ENCODE assay signal across 8 cellular contexts in the genomic region with DNA sequence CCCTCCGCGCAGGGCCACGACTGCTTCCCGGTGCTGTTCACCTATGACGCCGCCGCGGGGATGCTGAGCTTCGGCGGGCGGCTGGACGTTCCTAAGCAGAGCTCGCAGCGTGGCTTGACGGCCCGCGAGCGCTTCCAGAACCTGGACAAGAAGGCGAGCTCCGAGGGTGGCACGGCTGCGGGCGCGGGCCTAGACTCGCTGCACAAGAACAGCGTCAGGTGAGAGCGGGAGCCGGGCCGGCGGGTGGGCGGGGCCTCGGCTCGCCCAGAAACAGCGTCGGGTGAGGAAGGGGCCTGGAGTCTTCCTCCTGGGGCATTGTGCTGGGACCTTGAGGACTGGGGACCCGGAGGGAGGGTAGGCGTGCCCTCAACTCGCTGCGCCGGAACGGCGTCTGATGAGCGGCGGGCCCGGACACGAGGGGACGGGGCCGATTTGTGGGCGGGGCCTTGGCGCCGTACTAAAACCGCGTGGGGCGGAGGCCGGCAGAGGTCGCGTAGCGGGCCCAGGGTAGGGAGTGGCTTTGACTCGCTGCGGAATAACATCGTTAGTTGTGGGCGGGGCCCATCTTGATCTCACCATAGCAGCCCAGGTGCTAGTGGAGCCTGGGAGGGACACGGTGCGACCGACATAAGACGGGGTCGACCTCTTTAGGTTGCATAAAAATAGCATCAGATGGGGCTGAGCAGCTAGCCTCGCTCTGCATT. TPM values are rescaled to one million over a fixed set of nuclear protein-coding genes. Genes with fewer than 3 reads are reported as not detected.
A peak's percentile ranks its signal among the peaks of the same experiment; 100 is the strongest.
DNase-seq lines count a peak whose midpoint lies in the region; ATAC-seq and TF ChIP-seq lines count a peak whose summit lies in the region.

No MANE protein-coding gene starts in this region.

- no peaks in the 10 kb centered on the region for H3K27me3 ChIP-seq in naive thymus-derived CD4-positive, alpha-beta T cell (ENCODE audit: control insufficient read depth in 2 of 2, insufficient read depth in 2 of 2, low read length in 2 of 2)

- H3K9me3 Mint-ChIP-seq in naive thymus-derived CD4-positive, alpha-beta T cell, result peaks cover 0 to 1% (median 0%) of the 10 kb centered on the region in 11 donors

- ATAC-seq in GM21737 (IDR thresholded peaks at IDR 0.05; ENCODE audit: unreplicated experiment), result peak; percentile 46
- peak; percentile 98 for ATAC-seq in naive thymus-derived CD4-positive, alpha-beta T cell
- peak; percentile 79 for ATAC-seq in stimulated activated naive CD8-positive, alpha-beta T cell treated with anti-CD3 and anti-CD28 coated beads, Interleukin-15, Interleukin-2, amounts not matched to agents 100 U/mL and 50 U/mL, for 24 hours

- no peak for TF ChIP-seq CTCF in AG04449 (IDR thresholded peaks at IDR 0.05; ENCODE audit: insufficient read depth, low read length, missing control alignments)

- CTCF ChIA-PET in AG04449 (lab: Yijun Ruan, JAX), result interaction anchor here (1.1 to 1.4 kb wide), 3 partner anchors 11 to 15 kb away, joined by 3 to 4 read pairs (median 3); no protein-coding TSS in a partner anchor
- CTCF ChIA-PET in naive thymus-derived CD4-positive, alpha-beta T cell (lab: Charles Lee), result interaction anchor here (1.5 to 1.6 kb wide), 2 partner anchors 16 to 30 kb away, joined by 3 to 8 read pairs; partner anchors contain the start of genes BUD31 and PDAP1

- POLR2A ChIA-PET in AG04449 (lab: Yijun Ruan, JAX), result interaction anchor here (0.6 to 1.9 kb wide), 4 partner anchors 11 to 994 kb away, joined by 3 to 5 read pairs (median 4); partner anchors contain the start of genes BUD31 and PDAP1
- POLR2A ChIA-PET in naive thymus-derived CD4-positive, alpha-beta T cell (lab: Charles Lee), result interaction anchor here (0.5 to 4.9 kb wide), 12 partner anchors 10 to 106 kb away, joined by 3 to 55 read pairs (median 6); partner anchors contain the start of genes ARPC1A, ARPC1B, BUD31 and CPSF4

- DNase-seq in AG04449 (ENCODE audit: low read depth, low spot score) (no peak), NCI-H345 treated with DMSO at 0.1 percent for 48 hours (lab: John Stamatoyannopoulos, UW; ENCODE audit: unreplicated experiment) (peak; percentile 30), activated T-cell treated with anti-CD3 and anti-CD28 coated beads for 1 hour (ENCODE audit: low read depth) (peak; percentile 68), epithelial cell of prostate (ENCODE audit: low read depth, low spot score) (no peak), MV-4-11 (lab: John Stamatoyannopoulos, UW) (no peak)
- peak; percentile 72 to 87 (median 83) for DNase-seq in naive thymus-derived CD4-positive, alpha-beta T cell
- DNase-seq in stimulated activated naive CD8-positive, alpha-beta T cell treated with anti-CD3 and anti-CD28 coated beads, Interleukin-15, Interleukin-2, amounts not matched to agents 100 U/mL and 50 U/mL, for 24 hours, result peak; percentile 79

- peak overlapping the region; percentile 32 for H3K4me3 ChIP-seq in AG04449 (ENCODE audit: low read depth, low read length)
- peak overlapping the region; percentile 55 for H3K4me3 ChIP-seq in naive thymus-derived CD4-positive, alpha-beta T cell (ENCODE audit: low read length)

- intact Hi-C loops in naive thymus-derived CD4-positive, alpha-beta T cell (cut with micrococcal nuclease), result loop anchor here (1.0 to 2.0 kb wide), 4 partner anchors 12 to 19 kb away; partner anchors contain the start of genes ARPC1B (in 2 of the 2), BUD31 (in 2 of the 2) and PDAP1 (in 2 of the 2)

- H3K36me3 ChIP-seq in naive thymus-derived CD4-positive, alpha-beta T cell (ENCODE audit: control insufficient read depth in 2 of 3, insufficient read depth in 3 of 3, low read length in 3 of 3), result peaks cover 22 to 87% (median 48%) of the 10 kb centered on the region in 3 experiments

- H3K4me3 Mint-ChIP-seq in naive thymus-derived CD4-positive, alpha-beta T cell, result peak overlapping the region; percentile 74 to 91 (median 84)

- H3K27ac ChIP-seq in epithelial cell of prostate, result peak overlapping the region; percentile 31
- peak overlapping the region; percentile 85 for H3K27ac ChIP-seq in naive thymus-derived CD4-positive, alpha-beta T cell (ENCODE audit: low read depth, low read length)

- H3K4me1 Mint-ChIP-seq in naive thymus-derived CD4-positive, alpha-beta T cell, result peaks cover 10 to 28% (median 17%) of the 10 kb centered on the region in 7 donors

- peak overlapping the region; percentile 85 to 97 (median 95) for H3K27ac Mint-ChIP-seq in naive thymus-derived CD4-positive, alpha-beta T cell

- no peaks in the 10 kb centered on the region for H3K27me3 Mint-ChIP-seq in naive thymus-derived CD4-positive, alpha-beta T cell

- H3K9me3 ChIP-seq in naive thymus-derived CD4-positive, alpha-beta T cell (ENCODE audit: control insufficient read depth in 2 of 3, low read length in 3 of 3), result no peaks in the 10 kb centered on the region

- H3K36me3 Mint-ChIP-seq in naive thymus-derived CD4-positive, alpha-beta T cell, result peaks cover 0 to 20% (median 2%) of the 10 kb centered on the region in 5 donors

- H3K4me1 ChIP-seq in naive thymus-derived CD4-positive, alpha-beta T cell (ENCODE audit: control insufficient read depth in 2 of 2, insufficient read depth in 2 of 2, low read length in 2 of 2), result peaks cover 4 to 9% of the 10 kb centered on the region in 2 donors

RNA-seq across cellular contexts. Expression of gene PDAP1, which starts 15.6 kb away (rescaled TPM):
- total RNA-seq in naive thymus-derived CD4-positive, alpha-beta T cell, result 100 to 1,000 TPM in 1 of 5 experiments, 10 to 100 TPM in 4; 42.8 to 104 (median 64.0) TPM
- 10 to 100 TPM; 38.4 to 41.2 TPM for polyA plus RNA-seq in naive thymus-derived CD4-positive, alpha-beta T cell

RNA-seq across cellular contexts. Expression of gene BUD31, which starts 16.0 kb away (rescaled TPM):
- total RNA-seq in naive thymus-derived CD4-positive, alpha-beta T cell, result 100 to 1,000 TPM in 2 of 5 experiments, 10 to 100 TPM in 3; 55.2 to 134 (median 83.9) TPM
- 100 to 1,000 TPM; 148 to 173 TPM for polyA plus RNA-seq in naive thymus-derived CD4-positive, alpha-beta T cell

RNA-seq across cellular contexts. Expression of gene ARPC1B, which starts 18.3 kb away (rescaled TPM):
- total RNA-seq in naive thymus-derived CD4-positive, alpha-beta T cell, result 100 to 1,000 TPM in 4 of 5 experiments, 10 to 100 TPM in 1; 88.1 to 364 (median 141) TPM
- polyA plus RNA-seq in naive thymus-derived CD4-positive, alpha-beta T cell, result 100 to 1,000 TPM; 379 to 575 TPM

RNA-seq across cellular contexts. Expression of gene PTCD1, which starts 45.8 kb away (rescaled TPM):
- total RNA-seq in naive thymus-derived CD4-positive, alpha-beta T cell, result 10 to 100 TPM in 2 of 5 experiments, 1 to 10 TPM in 3; 4.0 to 10.8 (median 8.8) TPM
- 1 to 10 TPM; 3.7 to 4.2 TPM for polyA plus RNA-seq in naive thymus-derived CD4-positive, alpha-beta T cell

RNA-seq across cellular contexts. Expression of gene CPSF4, which starts 45.9 kb away (rescaled TPM):
- 10 to 100 TPM; 36.3 to 69.4 (median 45.7) TPM for total RNA-seq in naive thymus-derived CD4-positive, alpha-beta T cell
- polyA plus RNA-seq in naive thymus-derived CD4-positive, alpha-beta T cell, result 10 to 100 TPM; 22.4 to 28.3 TPM

Comparison
In these comparisons a context has a peak if more than half of its experiments do, and no peak if none do; other contexts are left out.
1. DNase-seq: peak in NCI-H345 treated with DMSO at 0.1 percent for 48 hours (single experiment), activated T-cell treated with anti-CD3 and anti-CD28 coated beads for 1 hour (single experiment), naive thymus-derived CD4-positive, alpha-beta T cell (9 of 9) and stimulated activated naive CD8-positive, alpha-beta T cell treated with anti-CD3 and anti-CD28 coated beads, Interleukin-15, Interleukin-2, amounts not matched to agents 100 U/mL and 50 U/mL, for 24 hours (single experiment); none in AG04449 (single experiment), epithelial cell of prostate (single experiment) and MV-4-11 (single experiment).
2. ATAC-seq: peak in every context shown above with its lines; median percentile 98 in naive thymus-derived CD4-positive, alpha-beta T cell; 79 in stimulated activated naive CD8-positive, alpha-beta T cell treated with anti-CD3 and anti-CD28 coated beads, Interleukin-15, Interleukin-2, amounts not matched to agents 100 U/mL and 50 U/mL, for 24 hours; 46 in GM21737.